ENCODE assay signal across 7 cellular contexts in genomic region chr11:64306876-64307622, GRCh38. TPM values are rescaled to one million over a fixed set of nuclear protein-coding genes. Genes with fewer than 3 reads are reported as not detected.
DNase-seq lines count a peak whose midpoint lies in the region; ATAC-seq lines count a peak whose summit lies in the region.

No MANE protein-coding gene starts in this region.

- peaks cover 23% of the 10 kb centered on the region for H3K36me3 Mint-ChIP-seq in activated CD8-positive, alpha-beta T cell treated with anti-CD3 and anti-CD28 coated beads, Interleukin-2, amount 10 ng/mL, durations not matched to agents 7 days and 5 days (ENCODE audit: low read depth)
- peaks cover 64% of the 10 kb centered on the region for H3K36me3 Mint-ChIP-seq in stimulated activated effector memory CD8-positive, alpha-beta T cell treated with anti-CD3 and anti-CD28 coated beads, Interleukin-12 subunit alpha, Interleukin-12 subunit beta, amount 100 ng/mL, for 72 hours

- no peaks in the 10 kb centered on the region for H3K27me3 Mint-ChIP-seq in activated CD8-positive, alpha-beta T cell treated with anti-CD3 and anti-CD28 coated beads, Interleukin-2, amount 10 ng/mL, durations not matched to agents 7 days and 5 days (ENCODE audit: low read depth)

- peak overlapping the region; percentile 95 for H3K4me3 Mint-ChIP-seq in activated CD8-positive, alpha-beta T cell treated with anti-CD3 and anti-CD28 coated beads, Interleukin-2, amount 10 ng/mL, durations not matched to agents 7 days and 5 days
- H3K4me3 Mint-ChIP-seq in stimulated activated effector memory CD8-positive, alpha-beta T cell treated with anti-CD3 and anti-CD28 coated beads, Interleukin-12 subunit alpha, Interleukin-12 subunit beta, amount 100 ng/mL, for 72 hours = peak overlapping the region; percentile 99

- peak overlapping the region; percentile 91 for H3K27ac Mint-ChIP-seq in activated CD8-positive, alpha-beta T cell treated with anti-CD3 and anti-CD28 coated beads, Interleukin-2, amount 10 ng/mL, durations not matched to agents 7 days and 5 days
- peak overlapping the region; percentile 95 for H3K27ac Mint-ChIP-seq in stimulated activated effector memory CD8-positive, alpha-beta T cell treated with anti-CD3 and anti-CD28 coated beads, Interleukin-12 subunit alpha, Interleukin-12 subunit beta, amount 100 ng/mL, for 72 hours

- CTCF ChIA-PET in activated CD8-positive, alpha-beta T cell treated with anti-CD3 and anti-CD28 coated beads, Interleukin-2, amount 10 ng/mL, durations not matched to agents 7 days and 5 days (lab: Charles Lee) = interaction anchor here (1.3 to 1.9 kb wide), 2 partner anchors 11 to 24 kb away, joined by 4 to 7 read pairs; partner anchors contain the start of genes PRDX5 and TRMT112

- POLR2A ChIA-PET in activated CD8-positive, alpha-beta T cell treated with anti-CD3 and anti-CD28 coated beads, Interleukin-2, amount 10 ng/mL, durations not matched to agents 7 days and 5 days (lab: Charles Lee) = interaction anchor here (0.7 to 5.5 kb wide), 2 partner anchors 10 to 36 kb away, joined by 4 to 39 read pairs; partner anchors contain the start of genes PRDX5 and TRMT112

- ATAC-seq in activated CD8-positive, alpha-beta T cell treated with anti-CD3 and anti-CD28 coated beads, Interleukin-2, amount 10 ng/mL, durations not matched to agents 7 days and 5 days = no peak
- no peak for ATAC-seq in stimulated activated effector memory CD8-positive, alpha-beta T cell treated with anti-CD3 and anti-CD28 coated beads, Interleukin-12 subunit alpha, Interleukin-12 subunit beta, amount 100 ng/mL, for 72 hours

- H3K9me3 Mint-ChIP-seq in activated CD8-positive, alpha-beta T cell treated with anti-CD3 and anti-CD28 coated beads, Interleukin-2, amount 10 ng/mL, durations not matched to agents 7 days and 5 days (ENCODE audit: insufficient read depth) = no peaks in the 10 kb centered on the region
- H3K9me3 Mint-ChIP-seq in stimulated activated effector memory CD8-positive, alpha-beta T cell treated with anti-CD3 and anti-CD28 coated beads, Interleukin-12 subunit alpha, Interleukin-12 subunit beta, amount 100 ng/mL, for 72 hours = no peaks in the 10 kb centered on the region

- H3K4me1 Mint-ChIP-seq in activated CD8-positive, alpha-beta T cell treated with anti-CD3 and anti-CD28 coated beads, Interleukin-2, amount 10 ng/mL, durations not matched to agents 7 days and 5 days (ENCODE audit: low read depth) = peaks cover 49% of the 10 kb centered on the region
- H3K4me1 Mint-ChIP-seq in stimulated activated effector memory CD8-positive, alpha-beta T cell treated with anti-CD3 and anti-CD28 coated beads, Interleukin-12 subunit alpha, Interleukin-12 subunit beta, amount 100 ng/mL, for 72 hours = peaks cover 23% of the 10 kb centered on the region

- H3K4me3 ChIP-seq in iPS-18c (ENCODE audit: insufficient read depth, low read depth, low read length) = peak overlapping the region; percentile 67

- DNase-seq in HT-29 (ENCODE audit: low spot score) (peak; percentile 51), Ammon's horn (ENCODE audit: low spot score) (no peak), SKM-1 (lab: John Stamatoyannopoulos, UW; ENCODE audit: unreplicated experiment) (no peak)
- DNase-seq in activated CD8-positive, alpha-beta T cell treated with anti-CD3 and anti-CD28 coated beads, Interleukin-2, amount 10 ng/mL, durations not matched to agents 7 days and 5 days = no peak
- DNase-seq in stimulated activated effector memory CD8-positive, alpha-beta T cell treated with anti-CD3 and anti-CD28 coated beads, Interleukin-12 subunit alpha, Interleukin-12 subunit beta, amount 100 ng/mL, for 72 hours (ENCODE audit: low spot score in 2 of 2) = no peak
- DNase-seq in central memory CD4-positive, alpha-beta T cell = no peak

- no peaks in the 10 kb centered on the region for H3K9me3 ChIP-seq in iPS-18c (ENCODE audit: control insufficient read depth, insufficient read depth, low read length)

RNA-seq across cellular contexts. Expression of gene ESRRA, which starts 1.7 kb away (rescaled TPM):
- 180 TPM in 2 replicates for total RNA-seq in HT-29 (2014; rRNA removed; shearing (Covaris generic))
- 10 to 100 TPM; 42.7 to 43.2 TPM for total RNA-seq in activated CD8-positive, alpha-beta T cell treated with anti-CD3 and anti-CD28 coated beads, Interleukin-2, amount 10 ng/mL, durations not matched to agents 7 days and 5 days

RNA-seq across cellular contexts. Expression of gene CATSPERZ, which starts 6.9 kb away (rescaled TPM):
- 1.4 and 2.3 TPM in 2 replicates for total RNA-seq in HT-29 (2014; rRNA removed; shearing (Covaris generic))
- total RNA-seq in activated CD8-positive, alpha-beta T cell treated with anti-CD3 and anti-CD28 coated beads, Interleukin-2, amount 10 ng/mL, durations not matched to agents 7 days and 5 days = not detected

RNA-seq across cellular contexts. Expression of gene TRMT112, which starts 10.3 kb away (rescaled TPM):
- 503 and 525 TPM in 2 replicates for total RNA-seq in HT-29 (2014; rRNA removed; shearing (Covaris generic))
- total RNA-seq in activated CD8-positive, alpha-beta T cell treated with anti-CD3 and anti-CD28 coated beads, Interleukin-2, amount 10 ng/mL, durations not matched to agents 7 days and 5 days = 100 to 1,000 TPM; 154 to 165 TPM

RNA-seq across cellular contexts. Expression of gene PRDX5, which starts 10.9 kb away (rescaled TPM):
- 254 and 276 TPM in 2 replicates for total RNA-seq in HT-29 (2014; rRNA removed; shearing (Covaris generic))
- 100 to 1,000 TPM; 102 to 106 TPM for total RNA-seq in activated CD8-positive, alpha-beta T cell treated with anti-CD3 and anti-CD28 coated beads, Interleukin-2, amount 10 ng/mL, durations not matched to agents 7 days and 5 days

RNA-seq across cellular contexts. Expression of gene KCNK4, which starts 15.9 kb away (rescaled TPM):
- not detected in 2 replicates for total RNA-seq in HT-29 (2014; rRNA removed; shearing (Covaris generic))
- not detected for total RNA-seq in activated CD8-positive, alpha-beta T cell treated with anti-CD3 and anti-CD28 coated beads, Interleukin-2, amount 10 ng/mL, durations not matched to agents 7 days and 5 days
